ENCODE assay signal across 27 cellular contexts in genomic region chr2:147033046-147033445, GRCh38.
A peak's percentile ranks its signal among the peaks of the same experiment; 100 is the strongest.
DNase-seq lines count a peak whose midpoint lies in the region; ATAC-seq, FAIRE-seq and TF ChIP-seq lines count a peak whose summit lies in the region.
"Had no signal": no experiment of that assay in that cellular context is flagged by ENCODE, and none has a peak within 500 bp of the region (broad histone marks: within the 10 kb centered on the region; RNA-seq: fewer than 3 reads in every experiment).

No MANE protein-coding gene starts in this region.

- H3K4me2 ChIP-seq in GM23248 (ENCODE audit: unreplicated experiment): no peak overlapping the region

- no peaks in the 10 kb centered on the region for H3K9me2 ChIP-seq in GM23248 (ENCODE audit: insufficient read depth)

- TF ChIP-seq POLR2A in gastroesophageal sphincter (IDR thresholded peaks at IDR 0.05) (no peak), stomach (IDR thresholded peaks at IDR 0.05) (no peak)

- no peaks in the 10 kb centered on the region for H4K20me1 ChIP-seq in GM23248 (ENCODE audit: insufficient read depth)

- H3K4me3 ChIP-seq in GM23248 (no peak overlapping the region), epithelial cell of esophagus (ENCODE audit: low read length) (no peak overlapping the region), gastroesophageal sphincter (no peak overlapping the region), stomach (no peak overlapping the region)
- H3K4me3 ChIP-seq: body of pancreas, left lung, SJSA1, tibial nerve had no signal

- WGBS in GM23248 (ENCODE audit: low coverage in 1 of 2, low lambda C conversion rate in 2 of 2, missing lambda C conversion rate in 2 of 2), 2 experiments: 71 to 86% methylated on average over 1 of the region's 1 CpG
- 64 to 89% methylated on average over 1 of the region's 1 CpG for WGBS in gastroesophageal sphincter (ENCODE audit: low coverage in 1 of 2), 2 donors
- 68 to 82% (median 80%) methylated on average over 1 of the region's 1 CpG for WGBS in stomach, 5 donors

- no peak overlapping the region for H3K9ac ChIP-seq in GM23248
- H3K9ac ChIP-seq: parathyroid adenoma had no signal

- no peak overlapping the region for H2AFZ ChIP-seq in GM23248
- H2AFZ ChIP-seq: parathyroid adenoma had no signal

- intact Hi-C loops in stomach (cut with DNase I; ENCODE audit: low total_unique reads): no loop called here

- DNase-seq in GM23248 (peak; percentile 5), RPMI7951 (ENCODE audit: low read depth) (peak; percentile 17), epithelial cell of esophagus (ENCODE audit: low read depth) (peak; percentile 4), renal cortical epithelial cell (ENCODE audit: low read depth) (peak; percentile 38), stomach (no peak), GM19239 (ENCODE audit: insufficient read length, low spot score) (no peak)
- DNase-seq: activated gamma-delta T cell; activated T-cell treated with anti-CD3 and anti-CD28 coated beads, Interleukin-2, amount 50 U/mL, for 24 hours; body of pancreas; CD8-positive, alpha-beta memory T cell; DMS153; glutamatergic neuron; left lung; mesendoderm; NCI-H1092 treated with DMSO at 0.1 percent for 48 hours; NCI-H1694 treated with DMSO at 0.1 percent for 48 hours; NCI-H510A; RPMI8226; stimulated activated CD4-positive, alpha-beta T cell treated with anti-CD3 and anti-CD28 coated beads, Interleukin-4, amount 100 ng/mL, for 24 hours; T-helper 1 cell had no signal

- H3K27me3 ChIP-seq in GM23248 (replicated peaks; ENCODE audit: insufficient read depth): no peaks in the 10 kb centered on the region
- H3K27me3 ChIP-seq in gastroesophageal sphincter: no peaks in the 10 kb centered on the region
- no peaks in the 10 kb centered on the region for H3K27me3 ChIP-seq in stomach
- H3K27me3 ChIP-seq: body of pancreas, left lung, SJSA1, tibial nerve had no signal

- in situ Hi-C loops in GM23248 (cut with MboI): no loop called here

- H3K9me3 ChIP-seq in GM23248 (ENCODE audit: low read depth) (no peaks in the 10 kb centered on the region), gastroesophageal sphincter (no peaks in the 10 kb centered on the region), stomach (no peaks in the 10 kb centered on the region)
- H3K9me3 ChIP-seq: body of pancreas, left lung, SJSA1, tibial nerve had no signal

- no peaks in the 10 kb centered on the region for H3K79me2 ChIP-seq in GM23248 (ENCODE audit: insufficient read depth)
- H3K79me2 ChIP-seq: parathyroid adenoma had no signal

- H3K36me3 ChIP-seq in GM23248 (ENCODE audit: low read depth) (no peaks in the 10 kb centered on the region), gastroesophageal sphincter (no peaks in the 10 kb centered on the region), stomach (no peaks in the 10 kb centered on the region)
- H3K36me3 ChIP-seq: left lung, SJSA1, tibial nerve had no signal

- H3K27ac ChIP-seq in GM23248 (no peak overlapping the region), gastroesophageal sphincter (no peak overlapping the region), stomach (no peak overlapping the region)
- H3K27ac ChIP-seq: body of pancreas, left lung, parathyroid adenoma, SJSA1, tibial nerve had no signal

- ATAC-seq in gastroesophageal sphincter (no peak), GM21447 (IDR thresholded peaks at IDR 0.05; ENCODE audit: unreplicated experiment) (no peak)
- ATAC-seq: body of pancreas, left lung had no signal

- H3F3A ChIP-seq in GM23248 (ENCODE audit: insufficient read depth): peaks cover 15% of the 10 kb centered on the region; the same call in 1 of the 2 replicates

- no peak for FAIRE-seq in GM19239 (lab: Jason Lieb, UNC)
- FAIRE-seq: GM12892, islet of Langerhans had no signal

- H3K4me1 ChIP-seq in GM23248 (ENCODE audit: insufficient read depth) (peaks cover 24% of the 10 kb centered on the region), gastroesophageal sphincter (peaks cover 0 to 14% (median 6%) of the 10 kb centered on the region in 3 donors), stomach (peaks cover 0 to 21% (median 7%) of the 10 kb centered on the region in 4 donors)
- H3K4me1 ChIP-seq: left lung, parathyroid adenoma, SJSA1, tibial nerve had no signal

- TF ChIP-seq CTCF in epithelial cell of esophagus (IDR thresholded peaks at IDR 0.05; ENCODE audit: insufficient read depth, low read depth, low read length, missing control alignments) (no peak), gastroesophageal sphincter (IDR thresholded peaks at IDR 0.05) (no peak), stomach (IDR thresholded peaks at IDR 0.05) (no peak)

- TF ChIP-seq EP300 in gastroesophageal sphincter (IDR thresholded peaks at IDR 0.05): no peak
- TF ChIP-seq EP300 in stomach (IDR thresholded peaks at IDR 0.05): no peak

Comparison
In these comparisons a context has a peak if more than half of its experiments do, and no peak if none do; other contexts are left out.
1. DNase-seq: peak in GM23248 (single experiment), RPMI7951 (single experiment), epithelial cell of esophagus (single experiment) and renal cortical epithelial cell (single experiment); none in stomach (single experiment) and GM19239 (single experiment).